25 cellular contexts compared by ENCODE assay signal in the genomic region with DNA sequence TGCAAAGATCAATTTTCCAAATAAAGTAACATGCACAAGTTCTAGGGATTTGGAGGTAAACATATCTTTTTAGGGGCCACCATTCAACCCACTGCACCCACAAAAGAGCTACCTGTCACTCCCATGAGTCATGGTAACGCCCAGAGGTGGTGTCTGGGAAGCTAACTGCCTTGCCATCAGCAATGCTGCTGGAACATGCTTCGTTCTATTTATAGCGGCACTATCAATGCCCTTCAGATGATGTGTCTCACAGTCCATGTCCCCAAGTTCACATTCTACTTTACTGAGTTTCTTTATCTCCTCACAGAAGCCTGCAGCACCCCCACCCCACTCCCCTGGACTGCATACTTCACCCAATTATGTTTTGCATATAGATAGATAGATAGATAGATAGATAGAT.
"Had no signal": no experiment of that assay in that cellular context is flagged by ENCODE, and none has a peak within 500 bp of the region (broad histone marks: within the 10 kb centered on the region; RNA-seq: fewer than 3 reads in every experiment).

No MANE protein-coding gene starts in this region.

- H3K4me3 ChIP-seq: ascending aorta, gastroesophageal sphincter, lower lobe of right lung, right lobe of liver, skin epidermis, testis, uterus had no signal

- H3K4me1 ChIP-seq: ascending aorta, gastroesophageal sphincter, lower lobe of right lung, right lobe of liver, testis, uterus had no signal

- DNase-seq: activated CD4-positive, alpha-beta T cell treated with anti-CD3 and anti-CD28 coated beads for 4 hours; activated CD4-positive, alpha-beta T cell treated with anti-CD3 and anti-CD28 coated beads, Interleukin-2, amount 50 U/mL, for 4 hours; activated CD4-positive, CD25-positive, alpha-beta regulatory T cell; activated effector memory CD4-positive, alpha-beta T cell treated with anti-CD3 and anti-CD28 coated beads, Interleukin-2, amount 50 U/mL, for 16 hours; activated naive CD4-positive, alpha-beta T cell treated with anti-CD3 and anti-CD28 coated beads for 36 hours; activated naive CD8-positive, alpha-beta T cell treated with anti-CD3 and anti-CD28 coated beads, Interleukin-2, amount 10 ng/mL, durations not matched to agents 7 days and 5 days; activated T-cell treated with anti-CD3 and anti-CD28 coated beads for 4 hours; brain microvascular endothelial cell; hypothalamus; immature natural killer cell; kidney; lower lobe of right lung; mesendoderm; posterior cingulate gyrus; right lobe of liver; stimulated activated CD4-positive, alpha-beta T cell treated with anti-CD3 and anti-CD28 coated beads, Interleukin-12 subunit alpha, Interleukin-12 subunit beta, amount 100 ng/mL, for 4 hours; stimulated activated CD4-positive, alpha-beta T cell treated with anti-CD3 and anti-CD28 coated beads, Interleukin-4, amount 100 ng/mL, for 1 hour; stimulated activated naive CD8-positive, alpha-beta T cell treated with anti-CD3 and anti-CD28 coated beads, Interleukin-15, Interleukin-2, amounts not matched to agents 100 U/mL and 50 U/mL, for 24 hours; testis; uterus had no signal

- ATAC-seq: gastroesophageal sphincter; lower lobe of right lung; natural killer cell treated with Interleukin-12 subunit alpha and Interleukin-12 subunit beta and Interleukin-15 and Interleukin-18, amount 100 ng/mL, for 72 hours; right lobe of liver; stimulated activated naive CD8-positive, alpha-beta T cell treated with anti-CD3 and anti-CD28 coated beads, Interleukin-15, Interleukin-2, amounts not matched to agents 100 U/mL and 50 U/mL, for 24 hours had no signal

- H3K27me3 ChIP-seq: ascending aorta, brain microvascular endothelial cell, gastroesophageal sphincter, right lobe of liver, testis, uterus had no signal

- H3K9me3 ChIP-seq: right lobe of liver, testis, uterus had no signal

- H3K36me3 ChIP-seq: ascending aorta, brain microvascular endothelial cell, gastroesophageal sphincter, lower lobe of right lung, right lobe of liver, uterus had no signal

- H3K27ac ChIP-seq: ascending aorta, brain microvascular endothelial cell, epithelial cell of prostate, gastroesophageal sphincter, lower lobe of right lung, right lobe of liver, skin epidermis, testis, uterus had no signal
